Comparison of ENCODE assay signal across 1 cellular context in the genomic region with DNA sequence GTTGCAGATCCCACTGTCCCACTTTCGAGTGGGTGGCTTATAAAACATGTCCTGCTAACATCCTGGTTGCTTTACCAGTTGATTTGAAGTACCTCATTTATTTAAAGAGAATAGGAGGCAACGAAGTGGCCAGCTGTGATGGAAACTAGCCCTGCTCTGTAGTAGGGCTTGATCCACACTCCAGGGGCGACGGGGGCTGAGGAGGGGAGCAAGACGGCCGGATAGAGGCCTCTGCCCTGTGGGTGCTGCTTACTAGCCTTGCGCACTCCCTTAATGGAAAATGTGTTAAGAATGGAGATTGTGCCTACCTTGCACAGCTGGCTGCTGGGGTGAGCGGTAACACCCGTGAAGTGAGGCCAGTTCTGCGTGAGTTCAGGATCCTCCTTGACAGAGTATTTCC.
TF ChIP-seq lines count a peak whose summit lies in the region.

No MANE protein-coding gene starts in this region.

TF ChIP-seq in GM23338, 12 proteins besides CTCF, POLR2A, EP300 and RAD21:
- TF ChIP-seq, protein P1, sequence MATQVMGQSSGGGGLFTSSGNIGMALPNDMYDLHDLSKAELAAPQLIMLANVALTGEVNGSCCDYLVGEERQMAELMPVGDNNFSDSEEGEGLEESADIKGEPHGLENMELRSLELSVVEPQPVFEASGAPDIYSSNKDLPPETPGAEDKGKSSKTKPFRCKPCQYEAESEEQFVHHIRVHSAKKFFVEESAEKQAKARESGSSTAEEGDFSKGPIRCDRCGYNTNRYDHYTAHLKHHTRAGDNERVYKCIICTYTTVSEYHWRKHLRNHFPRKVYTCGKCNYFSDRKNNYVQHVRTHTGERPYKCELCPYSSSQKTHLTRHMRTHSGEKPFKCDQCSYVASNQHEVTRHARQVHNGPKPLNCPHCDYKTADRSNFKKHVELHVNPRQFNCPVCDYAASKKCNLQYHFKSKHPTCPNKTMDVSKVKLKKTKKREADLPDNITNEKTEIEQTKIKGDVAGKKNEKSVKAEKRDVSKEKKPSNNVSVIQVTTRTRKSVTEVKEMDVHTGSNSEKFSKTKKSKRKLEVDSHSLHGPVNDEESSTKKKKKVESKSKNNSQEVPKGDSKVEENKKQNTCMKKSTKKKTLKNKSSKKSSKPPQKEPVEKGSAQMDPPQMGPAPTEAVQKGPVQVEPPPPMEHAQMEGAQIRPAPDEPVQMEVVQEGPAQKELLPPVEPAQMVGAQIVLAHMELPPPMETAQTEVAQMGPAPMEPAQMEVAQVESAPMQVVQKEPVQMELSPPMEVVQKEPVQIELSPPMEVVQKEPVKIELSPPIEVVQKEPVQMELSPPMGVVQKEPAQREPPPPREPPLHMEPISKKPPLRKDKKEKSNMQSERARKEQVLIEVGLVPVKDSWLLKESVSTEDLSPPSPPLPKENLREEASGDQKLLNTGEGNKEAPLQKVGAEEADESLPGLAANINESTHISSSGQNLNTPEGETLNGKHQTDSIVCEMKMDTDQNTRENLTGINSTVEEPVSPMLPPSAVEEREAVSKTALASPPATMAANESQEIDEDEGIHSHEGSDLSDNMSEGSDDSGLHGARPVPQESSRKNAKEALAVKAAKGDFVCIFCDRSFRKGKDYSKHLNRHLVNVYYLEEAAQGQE (IDR thresholded peaks at IDR 0.05; ENCODE audit: unreplicated experiment): no peak
- TF ChIP-seq, protein P2, sequence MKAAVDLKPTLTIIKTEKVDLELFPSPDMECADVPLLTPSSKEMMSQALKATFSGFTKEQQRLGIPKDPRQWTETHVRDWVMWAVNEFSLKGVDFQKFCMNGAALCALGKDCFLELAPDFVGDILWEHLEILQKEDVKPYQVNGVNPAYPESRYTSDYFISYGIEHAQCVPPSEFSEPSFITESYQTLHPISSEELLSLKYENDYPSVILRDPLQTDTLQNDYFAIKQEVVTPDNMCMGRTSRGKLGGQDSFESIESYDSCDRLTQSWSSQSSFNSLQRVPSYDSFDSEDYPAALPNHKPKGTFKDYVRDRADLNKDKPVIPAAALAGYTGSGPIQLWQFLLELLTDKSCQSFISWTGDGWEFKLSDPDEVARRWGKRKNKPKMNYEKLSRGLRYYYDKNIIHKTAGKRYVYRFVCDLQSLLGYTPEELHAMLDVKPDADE (IDR thresholded peaks at IDR 0.05): no peak
- TF ChIP-seq EZH2 (IDR thresholded peaks at IDR 0.05; ENCODE audit: low read depth, unreplicated experiment) (no peak), EZH2phosphoT487 (IDR thresholded peaks at IDR 0.05; ENCODE audit: unreplicated experiment) (no peak), ZNF114 (CRISPR knock-in tag; IDR thresholded peaks at IDR 0.05) (no peak), JUNB (IDR thresholded peaks at IDR 0.05; ENCODE audit: unreplicated experiment) (no peak)
